16 cellular contexts compared by ENCODE assay signal in genomic region chr2:64862623-64863022, GRCh38.
DNase-seq lines count a peak whose midpoint lies in the region; ATAC-seq and TF ChIP-seq lines count a peak whose summit lies in the region.
"Had no signal": no experiment of that assay in that cellular context is flagged by ENCODE, and none has a peak within 500 bp of the region (broad histone marks: within the 10 kb centered on the region; RNA-seq: fewer than 3 reads in every experiment).

No MANE protein-coding gene starts in this region.

- H3K9me3 Mint-ChIP-seq in activated CD4-positive, alpha-beta T cell treated with anti-CD3 and anti-CD28 coated beads, Interleukin-2, amount 10 ng/mL, durations not matched to agents 24 days and 14 days = no peaks in the 10 kb centered on the region
- H3K9me3 Mint-ChIP-seq in activated B cell treated with CpG ODN at 0.5 μM for 24 hours = no peaks in the 10 kb centered on the region
- H3K9me3 Mint-ChIP-seq: H9 had no signal

- H3K9me3 ChIP-seq in osteoblast (ENCODE audit: low read depth, low read length) (no peaks in the 10 kb centered on the region), body of pancreas (no peaks in the 10 kb centered on the region)
- H3K9me3 ChIP-seq: stomach, vagina had no signal

- peaks cover 50% of the 10 kb centered on the region for H3K4me1 ChIP-seq in osteoblast (ENCODE audit: insufficient read depth, low read length)
- H3K4me1 ChIP-seq in body of pancreas = peaks cover 40% of the 10 kb centered on the region

- H3K4me3 ChIP-seq in osteoblast (ENCODE audit: insufficient read depth, low read length) (no peak overlapping the region), body of pancreas (no peak overlapping the region)
- H3K4me3 ChIP-seq: stomach, vagina had no signal

- H3K79me2 ChIP-seq in osteoblast (ENCODE audit: insufficient read depth, low read length) = no peaks in the 10 kb centered on the region

- peak; percentile 71 for DNase-seq in activated CD4-positive, alpha-beta T cell treated with anti-CD3 and anti-CD28 coated beads, Interleukin-2, amount 10 ng/mL, durations not matched to agents 24 days and 14 days
- no peak for DNase-seq in activated CD4-positive, alpha-beta T cell treated with anti-CD3 and anti-CD28 coated beads, Interleukin-2, amount 50 U/mL, for 4 hours
- DNase-seq in Kasumi-1 (lab: John Stamatoyannopoulos, UW) = peak; percentile 17 to 19
- DNase-seq in activated B cell treated with CpG ODN at 0.5 μM for 24 hours = no peak
- no peak for DNase-seq in osteoblast (ENCODE audit: insufficient read length, low spot score, missing footprints)
- DNase-seq in body of pancreas = no peak
- DNase-seq: activated naive CD4-positive, alpha-beta T cell treated with Interleukin-2 at 50 U/mL for 16 hours; effector CD4-positive, alpha-beta T cell; H9; KG1; NCI-H69; SHP77 treated with DMSO at 0.1 percent for 48 hours; stomach had no signal

- no peak overlapping the region for H3K4me2 ChIP-seq in osteoblast (ENCODE audit: insufficient read depth, low read length)

- H3K27ac Mint-ChIP-seq in activated CD4-positive, alpha-beta T cell treated with anti-CD3 and anti-CD28 coated beads, Interleukin-2, amount 10 ng/mL, durations not matched to agents 24 days and 14 days = no peak overlapping the region
- H3K27ac Mint-ChIP-seq in activated B cell treated with CpG ODN at 0.5 μM for 24 hours = no peak overlapping the region
- H3K27ac Mint-ChIP-seq: H9 had no signal

- 48 to 52% methylated on average over 1 of the region's 1 CpG for WGBS in body of pancreas, 2 donors

- H3K36me3 ChIP-seq in osteoblast (ENCODE audit: insufficient read depth, low read length) = no peaks in the 10 kb centered on the region
- no peaks in the 10 kb centered on the region for H3K36me3 ChIP-seq in body of pancreas (replicated peaks in 1 of 2; ENCODE audit: insufficient read depth in 1 of 2, low read depth in 2 of 2)
- H3K36me3 ChIP-seq: stomach, vagina had no signal

- TF ChIP-seq CTCF in activated B cell treated with CpG ODN at 0.5 μM for 24 hours (IDR thresholded peaks at IDR 0.05) (no peak), osteoblast (IDR thresholded peaks at IDR 0.05; ENCODE audit: extremely low read depth, low read depth, low read length) (no peak), body of pancreas (IDR thresholded peaks at IDR 0.05) (no peak)

- H4K20me1 ChIP-seq in osteoblast (ENCODE audit: insufficient read depth, low read length) = no peaks in the 10 kb centered on the region

- H3K27ac ChIP-seq in osteoblast (ENCODE audit: low read depth, low read length) (peak overlapping the region; percentile 16), body of pancreas (no peak overlapping the region)
- H3K27ac ChIP-seq: vagina had no signal

- POLR2A ChIA-PET in activated B cell treated with CpG ODN at 0.5 μM for 24 hours (lab: Charles Lee) = interaction anchor here (0.6 to 8.3 kb wide), 12 partner anchors 11 to 338 kb away, joined by 3 to 276 read pairs (median 30); partner anchors contain the start of genes AFTPH and SERTAD2

- CTCF ChIA-PET in activated B cell treated with CpG ODN at 0.5 μM for 24 hours (lab: Charles Lee) = interaction anchor here (1.0 to 5.4 kb wide), 7 partner anchors 19 to 276 kb away, joined by 3 to 47 read pairs (median 4); partner anchors contain the start of gene SERTAD2

- no peak for TF ChIP-seq POLR2A in body of pancreas (IDR thresholded peaks at IDR 0.05)

- H3K4me3 Mint-ChIP-seq in activated CD4-positive, alpha-beta T cell treated with anti-CD3 and anti-CD28 coated beads, Interleukin-2, amount 10 ng/mL, durations not matched to agents 24 days and 14 days = no peak overlapping the region
- H3K4me3 Mint-ChIP-seq in activated B cell treated with CpG ODN at 0.5 μM for 24 hours = no peak overlapping the region
- H3K4me3 Mint-ChIP-seq: H9 had no signal

- ATAC-seq in activated B cell treated with CpG ODN at 0.5 μM for 24 hours (ENCODE audit: low read depth) (peak; percentile 7), body of pancreas (no peak), GM21515 (IDR thresholded peaks at IDR 0.05; ENCODE audit: unreplicated experiment) (no peak), HG03159 (IDR thresholded peaks at IDR 0.05; ENCODE audit: unreplicated experiment) (no peak)

- no peaks in the 10 kb centered on the region for H3K36me3 Mint-ChIP-seq in activated CD4-positive, alpha-beta T cell treated with anti-CD3 and anti-CD28 coated beads, Interleukin-2, amount 10 ng/mL, durations not matched to agents 24 days and 14 days (ENCODE audit: low read depth)
- H3K36me3 Mint-ChIP-seq in activated B cell treated with CpG ODN at 0.5 μM for 24 hours (ENCODE audit: low read depth) = no peaks in the 10 kb centered on the region

- intact Hi-C loops in activated CD4-positive, alpha-beta T cell treated with anti-CD3 and anti-CD28 coated beads, Interleukin-2, amount 10 ng/mL, durations not matched to agents 24 days and 14 days (cut with micrococcal nuclease) = loop anchor here (5.0 kb wide), 2 partner anchors 40 to 125 kb away; no protein-coding TSS in a partner anchor
- intact Hi-C loops in activated B cell treated with CpG ODN at 0.5 μM for 24 hours (cut with micrococcal nuclease) = no loop called here
- intact Hi-C loops in body of pancreas (cut with DNase I) = loop anchor here (10.0 kb wide), 1 partner anchor 218 kb away; no protein-coding TSS in a partner anchor

- no peaks in the 10 kb centered on the region for H3K4me1 Mint-ChIP-seq in activated CD4-positive, alpha-beta T cell treated with anti-CD3 and anti-CD28 coated beads, Interleukin-2, amount 10 ng/mL, durations not matched to agents 24 days and 14 days
- H3K4me1 Mint-ChIP-seq in activated B cell treated with CpG ODN at 0.5 μM for 24 hours = peaks cover 24% of the 10 kb centered on the region

- H3K27me3 ChIP-seq in osteoblast (ENCODE audit: insufficient read depth, low read length) (no peaks in the 10 kb centered on the region), body of pancreas (no peaks in the 10 kb centered on the region)
- H3K27me3 ChIP-seq: vagina had no signal

- no peak overlapping the region for H2AFZ ChIP-seq in osteoblast (ENCODE audit: low read length)

- peaks cover 10% of the 10 kb centered on the region for H3K27me3 Mint-ChIP-seq in activated CD4-positive, alpha-beta T cell treated with anti-CD3 and anti-CD28 coated beads, Interleukin-2, amount 10 ng/mL, durations not matched to agents 24 days and 14 days
- no peaks in the 10 kb centered on the region for H3K27me3 Mint-ChIP-seq in activated B cell treated with CpG ODN at 0.5 μM for 24 hours

Comparison
In these comparisons a context has a peak if more than half of its experiments do, and no peak if none do; other contexts are left out.
1. DNase-seq: peak in activated CD4-positive, alpha-beta T cell treated with anti-CD3 and anti-CD28 coated beads, Interleukin-2, amount 10 ng/mL, durations not matched to agents 24 days and 14 days (single experiment) and Kasumi-1 (2 of 2); none in activated CD4-positive, alpha-beta T cell treated with anti-CD3 and anti-CD28 coated beads, Interleukin-2, amount 50 U/mL, for 4 hours (0 of 2), activated B cell treated with CpG ODN at 0.5 μM for 24 hours (single experiment), osteoblast (single experiment) and body of pancreas (0 of 4).